In the genomic region with DNA sequence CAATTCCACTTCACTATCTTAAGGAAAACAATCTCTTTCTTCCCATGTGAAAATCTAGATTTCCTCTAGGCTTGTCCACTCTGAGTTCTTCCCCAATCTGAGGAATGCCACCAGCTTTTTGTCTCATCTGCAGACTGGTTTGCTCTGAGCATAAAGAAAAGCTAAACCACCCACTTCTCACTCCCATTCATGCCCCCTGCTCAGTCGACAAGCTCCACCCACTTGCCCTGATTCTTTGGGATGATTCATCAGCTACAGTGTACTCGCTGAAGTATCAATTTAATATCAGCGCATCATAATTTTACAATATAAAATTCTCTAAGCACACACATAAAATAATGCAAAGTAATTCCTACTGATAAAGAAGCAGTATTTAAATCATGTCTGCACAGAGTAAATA, we compare ENCODE assay signal across 18 cellular contexts.
A peak's percentile ranks its signal among the peaks of the same experiment; 100 is the strongest.
DNase-seq lines count a peak whose midpoint lies in the region; ATAC-seq lines count a peak whose summit lies in the region.
"Had no signal": no experiment of that assay in that cellular context is flagged by ENCODE, and none has a peak within 500 bp of the region (broad histone marks: within the 10 kb centered on the region; RNA-seq: fewer than 3 reads in every experiment).

No MANE protein-coding gene starts in this region.

- no peaks in the 10 kb centered on the region for H3K4me1 Mint-ChIP-seq in activated naive CD8-positive, alpha-beta T cell treated with anti-CD3 and anti-CD28 coated beads for 36 hours
- H3K4me1 Mint-ChIP-seq: B cell had no signal

- no peaks in the 10 kb centered on the region for H3K36me3 Mint-ChIP-seq in activated naive CD8-positive, alpha-beta T cell treated with anti-CD3 and anti-CD28 coated beads for 36 hours
- H3K36me3 Mint-ChIP-seq: CD8-positive, alpha-beta T cell had no signal

- H3K27me3 Mint-ChIP-seq in activated naive CD8-positive, alpha-beta T cell treated with anti-CD3 and anti-CD28 coated beads for 36 hours, result no peaks in the 10 kb centered on the region
- H3K27me3 Mint-ChIP-seq: CD4-positive, alpha-beta T cell had no signal

- no peak for ATAC-seq in GM18498 (IDR thresholded peaks at IDR 0.05; ENCODE audit: unreplicated experiment)
- ATAC-seq: CD8-positive, alpha-beta T cell; GM12878 had no signal

- H3K4me3 Mint-ChIP-seq in activated naive CD8-positive, alpha-beta T cell treated with anti-CD3 and anti-CD28 coated beads for 36 hours, result no peak overlapping the region
- H3K4me3 Mint-ChIP-seq: B cell; CD4-positive, alpha-beta T cell; CD8-positive, alpha-beta T cell had no signal

- intact Hi-C loops in head of caudate nucleus (cut with DNase I), result no loop called here

- H3K9me3 Mint-ChIP-seq in activated naive CD8-positive, alpha-beta T cell treated with anti-CD3 and anti-CD28 coated beads for 36 hours, result no peaks in the 10 kb centered on the region
- H3K9me3 Mint-ChIP-seq: CD4-positive, alpha-beta T cell; CD8-positive, alpha-beta T cell had no signal

- no peak overlapping the region for H3K27ac Mint-ChIP-seq in activated naive CD8-positive, alpha-beta T cell treated with anti-CD3 and anti-CD28 coated beads for 36 hours
- H3K27ac Mint-ChIP-seq: B cell; CD4-positive, alpha-beta T cell; CD8-positive, alpha-beta T cell had no signal

- peak; percentile 37 for DNase-seq in Ammon's horn (ENCODE audit: low spot score)
- peak; percentile 21 for DNase-seq in Daoy (ENCODE audit: low read depth)
- DNase-seq in head of caudate nucleus, result peak in 36 of 42 donors; percentile 7 to 86 (median 46)
- peak; percentile 65 for DNase-seq in putamen (ENCODE audit: low spot score)
- DNase-seq in activated naive CD8-positive, alpha-beta T cell treated with anti-CD3 and anti-CD28 coated beads for 36 hours, result no peak
- DNase-seq in retina, result no peak
- DNase-seq: 8988T; ACHN; Caco-2; Calu3; CD4-positive, alpha-beta T cell; CD8-positive, alpha-beta T cell; DMS79 treated with DMSO at 0.1 percent for 48 hours; EL; GDM1 had no signal

Comparison
In these comparisons a context has a peak if more than half of its experiments do, and no peak if none do; other contexts are left out.
1. DNase-seq: peak in Ammon's horn (single experiment), Daoy (single experiment), head of caudate nucleus (36 of 42) and putamen (single experiment); none in activated naive CD8-positive, alpha-beta T cell treated with anti-CD3 and anti-CD28 coated beads for 36 hours (single experiment) and retina (single experiment).